ENCODE assay signal across 1 cellular context in genomic region chr5:35220967-35221366, GRCh38.
TF ChIP-seq lines count a peak whose summit lies in the region.

No MANE protein-coding gene starts in this region.

TF ChIP-seq in GM12878, 131 proteins besides CTCF, POLR2A, EP300 and RAD21 (continued from another document):
- TF ChIP-seq SKIL (IDR thresholded peaks at IDR 0.05; ENCODE audit: low read depth, poor library complexity, severe bottlenecking) (no peak), PAX5 (IDR thresholded peaks at IDR 0.05; ENCODE audit: borderline replicate concordance, low read depth, low read length) (no peak), ZNF687 (IDR thresholded peaks at IDR 0.05) (no peak), E2F8 (IDR thresholded peaks at IDR 0.05; ENCODE audit: low read depth, partially characterized antibody) (no peak)
